Comparison of ENCODE assay signal across 35 cellular contexts in the genomic region with DNA sequence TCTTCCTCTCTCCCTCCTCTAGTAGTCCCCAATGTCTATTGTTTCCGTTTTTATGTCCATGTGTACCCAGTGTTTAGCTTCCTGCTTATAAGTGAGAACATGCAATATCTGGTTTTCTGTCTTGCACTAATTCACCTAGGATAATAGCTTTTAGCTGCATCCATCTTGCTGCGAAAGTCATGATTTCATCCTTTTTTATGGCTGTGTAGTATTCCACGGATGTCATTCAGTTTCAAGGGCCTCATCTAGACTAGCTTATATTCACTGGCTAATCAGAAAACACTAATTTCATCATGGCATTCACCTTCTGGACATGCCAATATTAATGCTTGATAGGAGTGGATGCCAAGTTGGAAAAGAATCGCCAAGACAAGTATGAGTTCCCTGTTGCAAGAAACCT.
"Had no signal": no experiment of that assay in that cellular context is flagged by ENCODE, and none has a peak within 500 bp of the region (broad histone marks: within the 10 kb centered on the region; RNA-seq: fewer than 3 reads in every experiment).

No MANE protein-coding gene starts in this region.

- H3K4me3 ChIP-seq: MG63 had no signal

- DNase-seq: Karpas-422, Kasumi-1, MG63, MM.1S, MV-4-11, NCI-H1048, NCI-H1092, NCI-H1092 treated with DMSO at 0.1 percent for 48 hours, NCI-H1105, NCI-H1105 treated with DMSO at 0.1 percent for 48 hours, NCI-H1417, NCI-H1417 treated with DMSO at 0.1 percent for 48 hours, NCI-H1436, NCI-H1436 treated with DMSO at 0.1 percent for 48 hours, NCI-H146, NCI-H1694, NCI-H1694 treated with DMSO at 0.1 percent for 48 hours, NCI-H187, NCI-H187 treated with DMSO at 0.1 percent for 48 hours, NCI-H1930, NCI-H2029, NCI-H2029 treated with DMSO at 0.1 percent for 48 hours, NCI-H2081, NCI-H2081 treated with DMSO at 0.1 percent for 48 hours, NCI-H2107, NCI-H2171, NCI-H2171 treated with DMSO at 0.1 percent for 48 hours, NCI-H2227 treated with DMSO at 0.1 percent for 48 hours, NCI-H226, NCI-H345, NCI-H446, NCI-H446 treated with DMSO at 0.1 percent for 48 hours, NCI-H510A, NCI-H510A treated with DMSO at 0.1 percent for 48 hours, NCI-H524 had no signal

- H3K27me3 ChIP-seq: MG63 had no signal

- H3K36me3 ChIP-seq: MG63 had no signal

- H3K9me3 ChIP-seq: MG63 had no signal
